Comparison of ENCODE assay signal across 8 cellular contexts in genomic region chr2:205885492-205886099, GRCh38.
DNase-seq lines count a peak whose midpoint lies in the region; TF ChIP-seq lines count a peak whose summit lies in the region.

No MANE protein-coding gene starts in this region.

- H3K4me3 Mint-ChIP-seq in Calu3 (ENCODE audit: low read depth, unreplicated experiment) (peak overlapping the region; percentile 31), H9 (no peak overlapping the region), mesothelial cell of epicardium (no peak overlapping the region)

- intact Hi-C loops in Calu3 (cut with micrococcal nuclease; ENCODE audit: unreplicated experiment), result loop anchor here (1.0 to 5.0 kb wide), 3 partner anchors 109 to 203 kb away; partner anchors contain the start of gene NRP2

- H3K9ac ChIP-seq in H9 (ENCODE audit: extremely low read depth, insufficient read length, low read length), result no peak overlapping the region

- H3K9me3 Mint-ChIP-seq in Calu3 (ENCODE audit: low read depth, unreplicated experiment) (no peaks in the 10 kb centered on the region), H9 (peaks cover 0 to 3% of the 10 kb centered on the region in 2 experiments; a peak in 1 of 5 replicates), mesothelial cell of epicardium (no peaks in the 10 kb centered on the region)

- H3K56ac ChIP-seq in H9 (ENCODE audit: insufficient read length, low read depth, low read length), result no peak overlapping the region

- WGBS in H9 (ENCODE audit: extremely low coverage, insufficient read length, low lambda C conversion rate), result no CpG with 5 or more reads among the region's 23 CpGs

- H3K27ac ChIP-seq in H9 (ENCODE audit: insufficient read length, low read depth, low read length), result no peak overlapping the region

- CTCF ChIA-PET in Calu3 (lab: Charles Lee), result interaction anchor here (1.5 kb wide), 1 partner anchor 40 kb away, joined by 3 read pairs; no protein-coding TSS in a partner anchor

- H4K20me1 ChIP-seq in H9 (ENCODE audit: control insufficient read depth, insufficient read depth, insufficient read length), result no peaks in the 10 kb centered on the region

- H3K79me1 ChIP-seq in H9 (ENCODE audit: insufficient read depth, low read depth, low read length, poor library complexity, severe bottlenecking), result no peaks in the 10 kb centered on the region

- H3K4ac ChIP-seq in H9 (ENCODE audit: low read depth, low read length), result no peak overlapping the region

- TF ChIP-seq CTCF in Calu3 (IDR thresholded peaks at IDR 0.05; ENCODE audit: unreplicated experiment) (peak; percentile 97), H9 (conservative IDR thresholded peaks at IDR 0.05) (peak; percentile 98), mesothelial cell of epicardium (IDR thresholded peaks at IDR 0.05; ENCODE audit: unreplicated experiment) (peak; percentile 83)

- no peak overlapping the region for H2BK15ac ChIP-seq in H9 (ENCODE audit: low read depth, low read length)

- no peak overlapping the region for H3T11ph ChIP-seq in H9 (ENCODE audit: low read length)

- H2BK12ac ChIP-seq in H9 (ENCODE audit: insufficient read length, low read depth, low read length), result no peak overlapping the region

- H2BK5ac ChIP-seq in H9 (ENCODE audit: insufficient read length, low read length), result no peak overlapping the region

- no peak overlapping the region for H2AFZ ChIP-seq in H9 (ENCODE audit: low read length)

- no peaks in the 10 kb centered on the region; the same call in 1 of the 2 replicates for H3K4me1 ChIP-seq in H9 (ENCODE audit: insufficient read depth, low read length)

- H3K18ac ChIP-seq in H9 (ENCODE audit: insufficient read length, low read depth, low read length), result no peak overlapping the region

- DNase-seq in Calu3 (peak; percentile 91), H9 (peak; percentile 94), NCI-H69 (lab: John Stamatoyannopoulos, UW) (peak; percentile 62), epidermal melanocyte (ENCODE audit: insufficient read length, low spot score) (peak; percentile 50), mesothelial cell of epicardium (ENCODE audit: low spot score in 2 of 2, unreplicated experiment in 2 of 2) (peak; percentile 48 to 84), NCI-H1105 treated with DMSO at 0.1 percent for 48 hours (lab: John Stamatoyannopoulos, UW) (no peak)
- DNase-seq in activated CD8-positive, alpha-beta memory T cell treated with anti-CD3 and anti-CD28 coated beads for 48 hours (ENCODE audit: low read depth in 2 of 3, low spot score in 2 of 3), result peak; percentile 15 to 58 (median 41)
- peak; percentile 8 to 21 for DNase-seq in stimulated activated CD8-positive, alpha-beta memory T cell treated with anti-CD3 and anti-CD28 coated beads, Interleukin-4, amount 100 ng/mL, for 1 hour (ENCODE audit: low read depth in 2 of 2, low spot score in 1 of 2)

- no peak overlapping the region for H2BK120ac ChIP-seq in H9 (ENCODE audit: low read depth, low read length, poor library complexity, severe bottlenecking)

- H3K27me3 ChIP-seq in H9 (ENCODE audit: insufficient read depth, low read length), result no peaks in the 10 kb centered on the region

- peaks cover 9% of the 10 kb centered on the region for H3K4me1 Mint-ChIP-seq in Calu3 (ENCODE audit: low read depth, unreplicated experiment)
- peaks cover 11 to 21% of the 10 kb centered on the region in 2 experiments for H3K4me1 Mint-ChIP-seq in H9
- H3K4me1 Mint-ChIP-seq in mesothelial cell of epicardium, result no peaks in the 10 kb centered on the region

- no peak overlapping the region for H4K8ac ChIP-seq in H9 (replicated peaks; ENCODE audit: insufficient read length, low read depth, low read length)

- no peak overlapping the region for H3K23ac ChIP-seq in H9 (ENCODE audit: insufficient read length, low read depth, low read length)

- H3K27me3 Mint-ChIP-seq in Calu3 (ENCODE audit: unreplicated experiment) (peaks cover 9% of the 10 kb centered on the region), H9 (ENCODE audit: low read depth) (peaks cover 2% of the 10 kb centered on the region; the same call in 1 of the 2 replicates), mesothelial cell of epicardium (ENCODE audit: low read depth) (no peaks in the 10 kb centered on the region)

- H4K5ac ChIP-seq in H9 (ENCODE audit: insufficient read length, low read depth, low read length), result no peak overlapping the region

- no peak overlapping the region for H2BK20ac ChIP-seq in H9 (ENCODE audit: low read depth, low read length, poor library complexity, severe bottlenecking)

- H3K79me2 ChIP-seq in H9 (ENCODE audit: insufficient read depth, low read length), result no peaks in the 10 kb centered on the region

- no peak overlapping the region for H4K91ac ChIP-seq in H9 (ENCODE audit: insufficient read length, low read depth, low read length)

- H3K14ac ChIP-seq in H9 (ENCODE audit: insufficient read depth, low read length), result no peak overlapping the region

- no peak overlapping the region for H2AK5ac ChIP-seq in H9 (ENCODE audit: insufficient read length, low read length)

- H3K9me3 ChIP-seq in H9 (ENCODE audit: control insufficient read depth, low read depth, low read length), result no peaks in the 10 kb centered on the region

- no TSS peak for BruUV-seq in Calu3 (replicated peaks; lab: Mats Ljungman, UMichigan)

- H3K27ac Mint-ChIP-seq in Calu3 (ENCODE audit: unreplicated experiment) (no peak overlapping the region), H9 (no peak overlapping the region), mesothelial cell of epicardium (no peak overlapping the region)

- no peaks in the 10 kb centered on the region for H3K36me3 Mint-ChIP-seq in Calu3 (ENCODE audit: insufficient read depth, unreplicated experiment)
- H3K36me3 Mint-ChIP-seq in H9 (ENCODE audit: insufficient read depth in 1 of 3, low read depth in 3 of 3), result no peaks in the 10 kb centered on the region
- H3K36me3 Mint-ChIP-seq in mesothelial cell of epicardium, result no peaks in the 10 kb centered on the region

- H3K4me2 ChIP-seq in H9 (ENCODE audit: insufficient read depth, insufficient read length, low read length), result no peak overlapping the region

- no peaks in the 10 kb centered on the region for H3K23me2 ChIP-seq in H9 (ENCODE audit: insufficient read length, low read depth, low read length, poor library complexity, severe bottlenecking)
